ENCODE assay signal across 8 cellular contexts in genomic region chr10:80452688-80453391, GRCh38. TPM values are rescaled to one million over a fixed set of nuclear protein-coding genes. Genes with fewer than 3 reads are reported as not detected.
DNase-seq lines count a peak whose midpoint lies in the region; ATAC-seq and TF ChIP-seq lines count a peak whose summit lies in the region.

No MANE protein-coding gene starts in this region.

- POLR2A ChIA-PET in T-cell (lab: Charles Lee), result interaction anchor here (0.6 to 0.9 kb wide), 2 partner anchors 9 to 29 kb away, joined by 3 to 6 read pairs; no protein-coding TSS in a partner anchor
- POLR2A ChIA-PET in HEK293T (lab: Yijun Ruan, JAX), result no interaction called here

- H3K27me3 ChIP-seq in BLaER1 (no peaks in the 10 kb centered on the region), dorsolateral prefrontal cortex (no peaks in the 10 kb centered on the region), Karpas-422 (ENCODE audit: low read length) (0 out of 2 replicates have a peak, but pooled peaks cover 3% of the 10 kb centered on the region)

- H3K4me3 Mint-ChIP-seq in IgD-negative memory B cell (peak overlapping the region in 3 of 4 donors; percentile 85 to 94 (median 91)), nephron (peak overlapping the region; percentile 88 to 91 (median 89)), T-cell (peak overlapping the region in 1 of 3 donors; percentile 82)

- H3K9me3 Mint-ChIP-seq in IgD-negative memory B cell, result no peaks in the 10 kb centered on the region
- no peaks in the 10 kb centered on the region for H3K9me3 Mint-ChIP-seq in nephron
- no peaks in the 10 kb centered on the region for H3K9me3 Mint-ChIP-seq in T-cell

- no peaks in the 10 kb centered on the region for H3K9me2 ChIP-seq in Karpas-422 (replicated peaks; ENCODE audit: insufficient read depth, low read length)

- DNase-seq in dorsolateral prefrontal cortex, result no peak
- DNase-seq in Karpas-422, result no peak
- DNase-seq in T-cell, result no peak
- no peak for DNase-seq in HEK293T (ENCODE audit: extremely low spot score)
- DNase-seq in left colon, result no peak

- no peaks in the 10 kb centered on the region for H3K36me3 Mint-ChIP-seq in IgD-negative memory B cell
- H3K36me3 Mint-ChIP-seq in nephron (ENCODE audit: low read depth), result no peaks in the 10 kb centered on the region
- H3K36me3 Mint-ChIP-seq in T-cell, result peaks cover 4% of the 10 kb centered on the region

- intact Hi-C loops in dorsolateral prefrontal cortex (cut with DNase I) (loop anchor here in 1 of 2 donors (5.0 kb wide), 1 partner anchor 209 kb away; no protein-coding TSS in a partner anchor), left colon (cut with DNase I, micrococcal nuclease) (no loop called here)

- H3K4me1 ChIP-seq in BLaER1, result peaks cover 51% of the 10 kb centered on the region
- H3K4me1 ChIP-seq in Karpas-422 (ENCODE audit: low read length), result peaks cover 15% of the 10 kb centered on the region

- no peak overlapping the region for H2AFZ ChIP-seq in Karpas-422 (ENCODE audit: low read length)

- H3K27ac ChIP-seq in BLaER1, result peak overlapping the region; percentile 81
- peak overlapping the region; percentile 35 to 97 (median 92) for H3K27ac ChIP-seq in dorsolateral prefrontal cortex
- H3K27ac ChIP-seq in Karpas-422 (ENCODE audit: low read length), result no peak overlapping the region

- H3K4me2 ChIP-seq in BLaER1 (peak overlapping the region; percentile 91), Karpas-422 (ENCODE audit: low read depth, low read length, poor library complexity, severe bottlenecking) (no peak overlapping the region)

- ATAC-seq in T-cell (replicated peaks in 1 of 4) (no peak), left colon (no peak)

- H3K27me3 Mint-ChIP-seq in IgD-negative memory B cell (no peaks in the 10 kb centered on the region), nephron (ENCODE audit: low read depth) (peaks cover 4% of the 10 kb centered on the region), T-cell (no peaks in the 10 kb centered on the region)

- H3K4me3 ChIP-seq in BLaER1 (peak overlapping the region; percentile 66), dorsolateral prefrontal cortex (peak overlapping the region in 57 of 59 donors; percentile 38 to 98 (median 60)), Karpas-422 (ENCODE audit: low read length) (no peak overlapping the region)

- H3K36me3 ChIP-seq in BLaER1, result peaks cover 4% of the 10 kb centered on the region; the same call in 1 of the 2 replicates
- H3K36me3 ChIP-seq in Karpas-422 (ENCODE audit: insufficient read depth, low read length), result no peaks in the 10 kb centered on the region

- H3K27ac Mint-ChIP-seq in IgD-negative memory B cell (no peak overlapping the region), nephron (peak overlapping the region in 2 of 3 experiments; percentile 95 to 98), T-cell (peak overlapping the region in 1 of 2 donors; percentile 92)

- CTCF ChIA-PET in T-cell (lab: Charles Lee), result interaction anchor here (0.6 to 2.0 kb wide), 8 partner anchors 9 to 75 kb away, joined by 3 to 11 read pairs (median 4); no protein-coding TSS in a partner anchor
- CTCF ChIA-PET in HEK293T (lab: Yijun Ruan, JAX), result interaction anchor here (0.6 to 2.3 kb wide), 4 partner anchors 45 to 1068 kb away, joined by 3 to 15 read pairs (median 4); no protein-coding TSS in a partner anchor

- peaks cover 29% of the 10 kb centered on the region for H4K20me1 ChIP-seq in BLaER1
- peaks cover 17% of the 10 kb centered on the region; the same call in 1 of the 2 replicates for H4K20me1 ChIP-seq in Karpas-422 (ENCODE audit: insufficient read depth, low read depth, low read length)

- TF ChIP-seq CTCF in dorsolateral prefrontal cortex (IDR thresholded peaks at IDR 0.05 in 54 of 56, conservative IDR thresholded peaks at IDR 0.05 in 2 of 56; ENCODE audit: low read depth in 1 of 56, partially characterized antibody in 56 of 56) (no peak), nephron (IDR thresholded peaks at IDR 0.05; ENCODE audit: unreplicated experiment in 3 of 3) (no peak)

- H3K4me1 Mint-ChIP-seq in IgD-negative memory B cell, result peaks cover 11 to 28% (median 21%) of the 10 kb centered on the region in 3 donors
- peaks cover 24% of the 10 kb centered on the region for H3K4me1 Mint-ChIP-seq in nephron
- H3K4me1 Mint-ChIP-seq in T-cell, result peaks cover 33 to 45% (median 39%) of the 10 kb centered on the region in 3 donors

- H3K79me2 ChIP-seq in Karpas-422 (ENCODE audit: low read length), result no peaks in the 10 kb centered on the region

- H3K9me3 ChIP-seq in BLaER1 (peaks cover 7% of the 10 kb centered on the region; the same call in 1 of the 2 replicates), Karpas-422 (ENCODE audit: low read length) (no peaks in the 10 kb centered on the region)

- peak overlapping the region; percentile 78; the same call in 1 of the 2 replicates for H3K9ac ChIP-seq in BLaER1
- H3K9ac ChIP-seq in Karpas-422 (ENCODE audit: low read length), result no peak overlapping the region

TF ChIP-seq in HEK293T, 16 proteins besides CTCF, POLR2A, EP300 and RAD21:
- no peak for TF ChIP-seq SUZ12 (IDR thresholded peaks at IDR 0.05)
- no peak for TF ChIP-seq LEF1 (IDR thresholded peaks at IDR 0.05; ENCODE audit: borderline replicate concordance)
- TF ChIP-seq NFRKB (IDR thresholded peaks at IDR 0.05), result no peak
- no peak for TF ChIP-seq CTBP1 (IDR thresholded peaks at IDR 0.05; ENCODE audit: borderline replicate concordance)
- no peak for TF ChIP-seq TARDBP (IDR thresholded peaks at IDR 0.05)
- no peak for TF ChIP-seq PKNOX1 (IDR thresholded peaks at IDR 0.05)
- no peak for TF ChIP-seq BHLHE40 (IDR thresholded peaks at IDR 0.05; ENCODE audit: borderline replicate concordance)

RNA-seq across cellular contexts. Expression of gene TSPAN14, which starts 1.3 kb away (rescaled TPM):
- 45.0 TPM for polyA plus RNA-seq in IgD-negative memory B cell
- total RNA-seq in dorsolateral prefrontal cortex (10 to 100 TPM; 40.9 to 83.1 (median 60.2) TPM), T-cell (100 to 1,000 TPM; 130 to 204 (median 194) TPM), left colon (10 to 100 TPM; 85.6 TPM)
- total RNA-seq in Karpas-422 (2014; rRNA removed; shearing (Covaris generic); ENCODE audit: low replicate concordance), result 3.4 TPM in 2 replicates

RNA-seq across cellular contexts. Expression of gene PRXL2A, which starts 44.5 kb away (rescaled TPM):
- polyA plus RNA-seq in IgD-negative memory B cell, result 13.2 TPM
- total RNA-seq in dorsolateral prefrontal cortex, result 100 to 1,000 TPM in 119 of 120 experiments, 10 to 100 TPM in 1; 98.4 to 283 (median 185) TPM
- total RNA-seq in Karpas-422 (2014; rRNA removed; shearing (Covaris generic); ENCODE audit: low replicate concordance), result 1.7 and 7.2 TPM in 2 replicates
- total RNA-seq in T-cell, result 1 to 10 TPM; 2.9 to 6.3 (median 5.2) TPM
- 100 to 1,000 TPM in 1 of 2 donors, 10 to 100 TPM in 1; 97.6 to 108 TPM for total RNA-seq in left colon

Comparison
In these comparisons a context has a peak if more than half of its experiments do, and no peak if none do; other contexts are left out.
1. H3K27ac Mint-ChIP-seq: peak in nephron (2 of 3); none in IgD-negative memory B cell (0 of 3).
2. RNA of gene PRXL2A, which starts 44.5 kb away (total RNA-seq): 98.4 to 283 TPM in dorsolateral prefrontal cortex and 97.6 to 108 TPM in left colon; 2.9 to 6.3 TPM in T-cell and 1.7 to 7.2 TPM in Karpas-422; every median in the first group is over 10 times any median in the second.